ENCODE assay signal across 19 cellular contexts in genomic region chr6:15405111-15405510, GRCh38.
DNase-seq lines count a peak whose midpoint lies in the region; ATAC-seq and TF ChIP-seq lines count a peak whose summit lies in the region.
"Had no signal": no experiment of that assay in that cellular context is flagged by ENCODE, and none has a peak within 500 bp of the region (broad histone marks: within the 10 kb centered on the region; RNA-seq: fewer than 3 reads in every experiment).

No MANE protein-coding gene starts in this region.

- TF ChIP-seq CTCF in brain (conservative IDR thresholded peaks at IDR 0.05): no peak
- TF ChIP-seq CTCF in lower lobe of right lung (IDR thresholded peaks at IDR 0.05): no peak

- WGBS in mesendoderm (ENCODE audit: extremely low coverage, insufficient coverage, low lambda C conversion rate): no CpG with 5 or more reads among the region's 6 CpGs

- H2BK5ac ChIP-seq in mesendoderm (ENCODE audit: low read length): peak overlapping the region; percentile 81

- peak overlapping the region; percentile 65 for H2BK120ac ChIP-seq in mesendoderm (ENCODE audit: low read depth, low read length)

- peaks cover 5% of the 10 kb centered on the region for H3K36me3 Mint-ChIP-seq in stimulated activated naive CD8-positive, alpha-beta T cell treated with anti-CD3 and anti-CD28 coated beads, Interleukin-15, Interleukin-2, amounts not matched to agents 100 ng/mL and 50 ng/mL, for 24 hours (ENCODE audit: low read depth)
- H3K36me3 Mint-ChIP-seq in brain: peaks cover 4% of the 10 kb centered on the region
- H3K36me3 Mint-ChIP-seq: CD4-positive, CD25-positive, alpha-beta regulatory T cell had no signal

- H3K4me1 ChIP-seq in mesendoderm (ENCODE audit: control insufficient read depth, low read depth, low read length) (peaks cover 37% of the 10 kb centered on the region), lower lobe of right lung (peaks cover 33% of the 10 kb centered on the region)
- H3K4me1 ChIP-seq: SJCRH30 had no signal

- H3K36me3 ChIP-seq in mesendoderm (ENCODE audit: control insufficient read depth, insufficient read depth, low read length) (no peaks in the 10 kb centered on the region), lower lobe of right lung (no peaks in the 10 kb centered on the region)
- H3K36me3 ChIP-seq: ascending aorta, Peyer's patch, right atrium auricular region, SJCRH30 had no signal

- ATAC-seq in stimulated activated naive CD8-positive, alpha-beta T cell treated with anti-CD3 and anti-CD28 coated beads, Interleukin-15, Interleukin-2, amounts not matched to agents 100 U/mL and 50 U/mL, for 24 hours: no peak
- no peak for ATAC-seq in GM21723 (IDR thresholded peaks at IDR 0.05; ENCODE audit: unreplicated experiment)
- ATAC-seq in lower lobe of right lung: no peak
- ATAC-seq: K562 had no signal

- H3K4me3 ChIP-seq in mesendoderm (ENCODE audit: low read length) (no peak overlapping the region), lower lobe of right lung (no peak overlapping the region)
- H3K4me3 ChIP-seq: ascending aorta, K562, Peyer's patch, right atrium auricular region, SJCRH30 had no signal

- H3K9me3 Mint-ChIP-seq in stimulated activated naive CD8-positive, alpha-beta T cell treated with anti-CD3 and anti-CD28 coated beads, Interleukin-15, Interleukin-2, amounts not matched to agents 100 ng/mL and 50 ng/mL, for 24 hours: no peaks in the 10 kb centered on the region
- no peaks in the 10 kb centered on the region for H3K9me3 Mint-ChIP-seq in brain
- H3K9me3 Mint-ChIP-seq: CD4-positive, CD25-positive, alpha-beta regulatory T cell had no signal

- H3K27me3 ChIP-seq in mesendoderm (ENCODE audit: insufficient read depth, low read length, poor library complexity) (no peaks in the 10 kb centered on the region), lower lobe of right lung (ENCODE audit: low read depth) (no peaks in the 10 kb centered on the region)
- H3K27me3 ChIP-seq: ascending aorta, Peyer's patch, right atrium auricular region, SJCRH30 had no signal

- peak overlapping the region; percentile 66 for H3K4ac ChIP-seq in mesendoderm (ENCODE audit: low read depth, low read length)

- no peak overlapping the region for H4K5ac ChIP-seq in mesendoderm (ENCODE audit: low read length)

- no peak overlapping the region for H3K4me2 ChIP-seq in mesendoderm (ENCODE audit: low read length)

- DNase-seq in stimulated activated naive CD8-positive, alpha-beta T cell treated with anti-CD3 and anti-CD28 coated beads, Interleukin-15, Interleukin-2, amounts not matched to agents 100 U/mL and 50 U/mL, for 24 hours: no peak
- DNase-seq in mesendoderm (no peak), lower lobe of right lung (no peak)
- no peak for DNase-seq in stimulated activated CD4-positive, alpha-beta T cell treated with anti-CD3 and anti-CD28 coated beads, Interleukin-4, amount 100 ng/mL, for 1 hour
- no peak for DNase-seq in activated CD4-positive, CD25-positive, alpha-beta regulatory T cell treated with anti-CD3 and anti-CD28 coated beads, Interleukin-2, amount 50 U/mL, for 72 hours
- DNase-seq: activated naive CD4-positive, alpha-beta T cell treated with Interleukin-2 at 50 U/mL for 16 hours; HCEC 1CT; NCI-H1436 treated with DMSO at 0.1 percent for 48 hours; NK-92 treated with Interleukin-12 subunit alpha and Interleukin-12 subunit beta, amount 100 ng/mL, for 24 hours; Peyer's patch; SJCRH30 had no signal

- peaks cover 80% of the 10 kb centered on the region for H3K79me2 ChIP-seq in mesendoderm (ENCODE audit: control insufficient read depth, insufficient read depth, low read length)

- peak overlapping the region; percentile 12 for H3K9ac ChIP-seq in mesendoderm (ENCODE audit: low read length)

- H3K56ac ChIP-seq in mesendoderm (ENCODE audit: low read length): peak overlapping the region; percentile 61

- H3K18ac ChIP-seq in mesendoderm (ENCODE audit: low read length): peak overlapping the region; percentile 97

- no peak overlapping the region for H4K8ac ChIP-seq in mesendoderm (ENCODE audit: low read depth, low read length)

- H3K4me3 Mint-ChIP-seq in stimulated activated naive CD8-positive, alpha-beta T cell treated with anti-CD3 and anti-CD28 coated beads, Interleukin-15, Interleukin-2, amounts not matched to agents 100 ng/mL and 50 ng/mL, for 24 hours: no peak overlapping the region
- H3K4me3 Mint-ChIP-seq in brain: peak overlapping the region; percentile 26 to 88 (median 59)
- H3K4me3 Mint-ChIP-seq: CD4-positive, CD25-positive, alpha-beta regulatory T cell had no signal

- peaks cover 11% of the 10 kb centered on the region for H3K79me1 ChIP-seq in mesendoderm (ENCODE audit: low read length)

- no peaks in the 10 kb centered on the region for H3K9me3 ChIP-seq in lower lobe of right lung
- H3K9me3 ChIP-seq: ascending aorta, Peyer's patch, right atrium auricular region, SJCRH30 had no signal

- H3K27ac Mint-ChIP-seq in stimulated activated naive CD8-positive, alpha-beta T cell treated with anti-CD3 and anti-CD28 coated beads, Interleukin-15, Interleukin-2, amounts not matched to agents 100 ng/mL and 50 ng/mL, for 24 hours: peak overlapping the region; percentile 54
- H3K27ac Mint-ChIP-seq in brain: peak overlapping the region; percentile 60 to 96 (median 87)

- peaks cover 91% of the 10 kb centered on the region for H3K4me1 Mint-ChIP-seq in stimulated activated naive CD8-positive, alpha-beta T cell treated with anti-CD3 and anti-CD28 coated beads, Interleukin-15, Interleukin-2, amounts not matched to agents 100 ng/mL and 50 ng/mL, for 24 hours (ENCODE audit: low read depth)
- H3K4me1 Mint-ChIP-seq in brain: peaks cover 99% of the 10 kb centered on the region

- H3K27ac ChIP-seq in mesendoderm (ENCODE audit: low read depth, low read length) (no peak overlapping the region), lower lobe of right lung (no peak overlapping the region)
- H3K27ac ChIP-seq: ascending aorta, epithelial cell of prostate, Peyer's patch, right atrium auricular region, SJCRH30 had no signal

- H3K27me3 Mint-ChIP-seq in stimulated activated naive CD8-positive, alpha-beta T cell treated with anti-CD3 and anti-CD28 coated beads, Interleukin-15, Interleukin-2, amounts not matched to agents 100 ng/mL and 50 ng/mL, for 24 hours: no peaks in the 10 kb centered on the region
- H3K27me3 Mint-ChIP-seq in brain: no peaks in the 10 kb centered on the region
- H3K27me3 Mint-ChIP-seq: CD4-positive, CD25-positive, alpha-beta regulatory T cell had no signal

- intact Hi-C loops in lower lobe of right lung (cut with DNase I): no loop called here

- no peak overlapping the region for H2BK15ac ChIP-seq in mesendoderm (replicated peaks; ENCODE audit: low read depth)

- H2AK5ac ChIP-seq in mesendoderm (ENCODE audit: low read length): peak overlapping the region; percentile 57

- peak overlapping the region; percentile 39 for H3K23ac ChIP-seq in mesendoderm (ENCODE audit: low read length)
